37 cellular contexts compared by ENCODE assay signal in the genomic region with DNA sequence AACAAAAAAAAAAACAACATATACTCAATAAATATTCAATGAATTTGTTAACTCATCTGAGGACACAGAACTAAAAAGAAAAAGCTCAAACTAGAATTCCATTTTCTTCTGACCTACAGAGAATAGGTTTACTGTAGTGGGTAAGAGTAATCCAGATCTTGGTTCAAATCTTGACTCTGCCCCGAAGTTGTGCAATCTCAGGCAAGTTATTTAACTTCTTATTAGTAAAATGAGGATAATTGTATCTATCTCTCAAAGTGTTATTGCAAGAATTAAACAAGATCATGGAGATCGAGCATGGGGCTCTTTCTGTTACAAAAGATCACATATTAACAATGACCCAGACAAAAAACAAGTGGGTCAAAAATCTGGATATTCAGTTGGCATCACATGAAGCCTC.
"Had no signal": no experiment of that assay in that cellular context is flagged by ENCODE, and none has a peak within 500 bp of the region (broad histone marks: within the 10 kb centered on the region; RNA-seq: fewer than 3 reads in every experiment).

No MANE protein-coding gene starts in this region.

- H3K4me3 ChIP-seq: adrenal gland, ascending aorta, body of pancreas, breast epithelium, cardiac muscle cell had no signal

- DNase-seq: activated effector memory CD4-positive, alpha-beta T cell treated with anti-CD3 and anti-CD28 coated beads, Interleukin-2, amount 50 U/mL, for 16 hours; activated effector memory CD4-positive, alpha-beta T cell treated with Interleukin-2 at 50 U/mL for 16 hours; activated gamma-delta T cell; activated gamma-delta T cell treated with Interleukin-2 at 50 U/mL for 16 hours; activated naive CD4-positive, alpha-beta T cell; activated naive CD4-positive, alpha-beta T cell treated with anti-CD3 and anti-CD28 coated beads for 36 hours; activated naive CD4-positive, alpha-beta T cell treated with anti-CD3 and anti-CD28 coated beads, Interleukin-2, amount 10 ng/mL, durations not matched to agents 7 days and 5 days; activated naive CD4-positive, alpha-beta T cell treated with anti-CD3 and anti-CD28 coated beads, Interleukin-2, amount 50 U/mL, for 16 hours; activated naive CD4-positive, alpha-beta T cell treated with Interleukin-2 at 50 U/mL for 16 hours; activated naive CD8-positive, alpha-beta T cell treated with anti-CD3 and anti-CD28 coated beads for 36 hours; activated naive CD8-positive, alpha-beta T cell treated with anti-CD3 and anti-CD28 coated beads, Interleukin-2, amount 10 ng/mL, durations not matched to agents 7 days and 5 days; activated naive CD8-positive, alpha-beta T cell treated with anti-CD3 and anti-CD28 coated beads, Interleukin-2, amount 50 U/mL, for 24 hours; activated T-cell treated with anti-CD3 and anti-CD28 coated beads, Interleukin-2, amount 50 U/mL, for 4 hours; activated T-cell treated with anti-CD3 and anti-CD28 coated beads, Interleukin-2, amount 50 U/mL, for 48 hours; activated T-cell treated with anti-CD3 and anti-CD28 coated beads, Interleukin-2, amount 50 U/mL, for 72 hours; adrenal gland; amniotic stem cell; amygdala; anterior cingulate cortex; aorta; body of pancreas; brain microvascular endothelial cell; caudate nucleus; central memory CD4-positive, alpha-beta T cell; cerebellar nuclear complex had no signal

- H3K9me3 ChIP-seq: adrenal gland, ascending aorta, body of pancreas had no signal

- H3K36me3 ChIP-seq: adrenal gland, ascending aorta, brain microvascular endothelial cell, breast epithelium, cardiac muscle cell had no signal

- H3K27me3 Mint-ChIP-seq: activated naive CD4-positive, alpha-beta T cell treated with anti-CD3 and anti-CD28 coated beads, Interleukin-2, amount 10 ng/mL, durations not matched to agents 7 days and 5 days; activated naive CD4-positive, alpha-beta T cell treated with anti-CD3 and anti-CD28 coated beads, Interleukin-2, amount 50 U/mL, for 24 hours; activated naive CD8-positive, alpha-beta T cell; activated naive CD8-positive, alpha-beta T cell treated with anti-CD3 and anti-CD28 coated beads for 36 hours; activated naive CD8-positive, alpha-beta T cell treated with anti-CD3 and anti-CD28 coated beads, Interleukin-2, amount 10 ng/mL, durations not matched to agents 7 days and 5 days; activated naive CD8-positive, alpha-beta T cell treated with anti-CD3 and anti-CD28 coated beads, Interleukin-2, amount 50 U/mL, for 24 hours; brain; central memory CD8-positive, alpha-beta T cell had no signal

- ATAC-seq: activated naive CD4-positive, alpha-beta T cell treated with anti-CD3 and anti-CD28 coated beads, Interleukin-2, amount 50 U/mL, for 72 hours; activated naive CD8-positive, alpha-beta T cell treated with anti-CD3 and anti-CD28 coated beads, Interleukin-2, amount 50 U/mL, for 24 hours; activated T-cell treated with anti-CD3 and anti-CD28 coated beads, Interleukin-2, amount 50 U/mL, for 4 hours; activated T-cell treated with anti-CD3 and anti-CD28 coated beads, Interleukin-2, amount 50 U/mL, for 72 hours; activated T-helper 17 cell treated with anti-CD3 and anti-CD28 coated beads, Interleukin-2, amount 50 U/mL, for 72 hours; body of pancreas had no signal

- H3K4me3 Mint-ChIP-seq: activated naive CD4-positive, alpha-beta T cell treated with anti-CD3 and anti-CD28 coated beads for 36 hours; activated naive CD4-positive, alpha-beta T cell treated with anti-CD3 and anti-CD28 coated beads, Interleukin-2, amount 10 ng/mL, durations not matched to agents 7 days and 5 days; activated naive CD4-positive, alpha-beta T cell treated with anti-CD3 and anti-CD28 coated beads, Interleukin-2, amount 50 U/mL, for 24 hours; activated naive CD8-positive, alpha-beta T cell; activated naive CD8-positive, alpha-beta T cell treated with anti-CD3 and anti-CD28 coated beads for 36 hours; activated naive CD8-positive, alpha-beta T cell treated with anti-CD3 and anti-CD28 coated beads, Interleukin-2, amount 10 ng/mL, durations not matched to agents 7 days and 5 days; activated naive CD8-positive, alpha-beta T cell treated with anti-CD3 and anti-CD28 coated beads, Interleukin-2, amount 50 U/mL, for 24 hours; activated T-cell treated with anti-CD3 and anti-CD28 coated beads, Interleukin-2, amount 50 U/mL, for 4 hours; activated T-cell treated with anti-CD3 and anti-CD28 coated beads, Interleukin-2, amount 50 U/mL, for 72 hours; activated T-helper 1 cell treated with anti-CD3 and anti-CD28 coated beads, Interleukin-12 subunit alpha, Interleukin-12 subunit beta, Interleukin-2, Interleukin-4 antibody, amounts not matched to agents 30 ng/mL and 10 ng/mL and 1 ng/mL, durations not matched to agents 14 hours and 24 hours and 36 hours; activated T-helper 17 cell treated with anti-CD3 and anti-CD28 coated beads, Interleukin-2, amount 50 U/mL, for 72 hours; brain; central memory CD8-positive, alpha-beta T cell had no signal

- H3K27ac ChIP-seq: adrenal gland, ascending aorta, body of pancreas, brain microvascular endothelial cell, breast epithelium, cardiac muscle cell had no signal

- H3K4me1 ChIP-seq: adrenal gland, ascending aorta, body of pancreas, breast epithelium had no signal

- H3K4me1 Mint-ChIP-seq: activated naive CD4-positive, alpha-beta T cell treated with anti-CD3 and anti-CD28 coated beads, Interleukin-2, amount 10 ng/mL, durations not matched to agents 7 days and 5 days; activated naive CD4-positive, alpha-beta T cell treated with anti-CD3 and anti-CD28 coated beads, Interleukin-2, amount 50 U/mL, for 24 hours; activated naive CD8-positive, alpha-beta T cell treated with anti-CD3 and anti-CD28 coated beads for 36 hours; activated naive CD8-positive, alpha-beta T cell treated with anti-CD3 and anti-CD28 coated beads, Interleukin-2, amount 10 ng/mL, durations not matched to agents 7 days and 5 days; activated naive CD8-positive, alpha-beta T cell treated with anti-CD3 and anti-CD28 coated beads, Interleukin-2, amount 50 U/mL, for 24 hours; activated T-helper 17 cell treated with anti-CD3 and anti-CD28 coated beads, Interleukin-2, amount 50 U/mL, for 72 hours; brain; central memory CD8-positive, alpha-beta T cell had no signal

- H3K36me3 Mint-ChIP-seq: activated naive CD4-positive, alpha-beta T cell treated with anti-CD3 and anti-CD28 coated beads, Interleukin-2, amount 10 ng/mL, durations not matched to agents 7 days and 5 days; activated naive CD4-positive, alpha-beta T cell treated with anti-CD3 and anti-CD28 coated beads, Interleukin-2, amount 50 U/mL, for 24 hours; activated naive CD4-positive, alpha-beta T cell treated with anti-CD3 and anti-CD28 coated beads, Interleukin-2, amount 50 U/mL, for 72 hours; activated naive CD8-positive, alpha-beta T cell; activated naive CD8-positive, alpha-beta T cell treated with anti-CD3 and anti-CD28 coated beads for 36 hours had no signal

- FAIRE-seq: astrocyte had no signal

- H3K27ac Mint-ChIP-seq: activated naive CD4-positive, alpha-beta T cell treated with anti-CD3 and anti-CD28 coated beads for 36 hours; activated naive CD4-positive, alpha-beta T cell treated with anti-CD3 and anti-CD28 coated beads, Interleukin-2, amount 10 ng/mL, durations not matched to agents 7 days and 5 days; activated naive CD4-positive, alpha-beta T cell treated with anti-CD3 and anti-CD28 coated beads, Interleukin-2, amount 50 U/mL, for 24 hours; activated naive CD4-positive, alpha-beta T cell treated with anti-CD3 and anti-CD28 coated beads, Interleukin-2, amount 50 U/mL, for 72 hours; activated naive CD8-positive, alpha-beta T cell; activated naive CD8-positive, alpha-beta T cell treated with anti-CD3 and anti-CD28 coated beads for 36 hours; activated naive CD8-positive, alpha-beta T cell treated with anti-CD3 and anti-CD28 coated beads, Interleukin-2, amount 10 ng/mL, durations not matched to agents 7 days and 5 days; activated naive CD8-positive, alpha-beta T cell treated with anti-CD3 and anti-CD28 coated beads, Interleukin-2, amount 50 U/mL, for 24 hours; activated T-cell treated with anti-CD3 and anti-CD28 coated beads, Interleukin-2, amount 50 U/mL, for 72 hours; activated T-helper 1 cell treated with anti-CD3 and anti-CD28 coated beads, Interleukin-12 subunit alpha, Interleukin-12 subunit beta, Interleukin-2, Interleukin-4 antibody, amounts not matched to agents 30 ng/mL and 10 ng/mL and 1 ng/mL, durations not matched to agents 14 hours and 24 hours and 36 hours; activated T-helper 17 cell treated with anti-CD3 and anti-CD28 coated beads, Interleukin-2, amount 50 U/mL, for 72 hours; activated T-helper 2 cell treated with anti-CD3 and anti-CD28 coated beads, Interferon-gamma antibody, Interleukin-2, Interleukin-4, amounts not matched to agents 10 μg/mL and 5 μg/mL and 100 μg/mL, durations not matched to agents 14 hours and 24 hours and 36 hours; brain had no signal

- H3K27me3 ChIP-seq: adrenal gland, ascending aorta, body of pancreas, brain microvascular endothelial cell, breast epithelium, cardiac muscle cell had no signal

- H3K9me3 Mint-ChIP-seq: activated naive CD4-positive, alpha-beta T cell treated with anti-CD3 and anti-CD28 coated beads for 36 hours; activated naive CD4-positive, alpha-beta T cell treated with anti-CD3 and anti-CD28 coated beads, Interleukin-2, amount 10 ng/mL, durations not matched to agents 7 days and 5 days; activated naive CD4-positive, alpha-beta T cell treated with anti-CD3 and anti-CD28 coated beads, Interleukin-2, amount 50 U/mL, for 24 hours; activated naive CD8-positive, alpha-beta T cell treated with anti-CD3 and anti-CD28 coated beads for 36 hours; activated T-cell treated with anti-CD3 and anti-CD28 coated beads, Interleukin-2, amount 50 U/mL, for 4 hours; activated T-helper 1 cell treated with anti-CD3 and anti-CD28 coated beads, Interleukin-12 subunit alpha, Interleukin-12 subunit beta, Interleukin-2, Interleukin-4 antibody, amounts not matched to agents 30 ng/mL and 10 ng/mL and 1 ng/mL, durations not matched to agents 14 hours and 24 hours and 36 hours; activated T-helper 17 cell treated with anti-CD3 and anti-CD28 coated beads, Interleukin-2, amount 50 U/mL, for 72 hours; activated T-helper 2 cell treated with anti-CD3 and anti-CD28 coated beads, Interferon-gamma antibody, Interleukin-2, Interleukin-4, amounts not matched to agents 10 μg/mL and 5 μg/mL and 100 μg/mL, durations not matched to agents 14 hours and 24 hours and 36 hours; central memory CD8-positive, alpha-beta T cell had no signal
